Comparison of ENCODE assay signal across 14 cellular contexts in the genomic region with DNA sequence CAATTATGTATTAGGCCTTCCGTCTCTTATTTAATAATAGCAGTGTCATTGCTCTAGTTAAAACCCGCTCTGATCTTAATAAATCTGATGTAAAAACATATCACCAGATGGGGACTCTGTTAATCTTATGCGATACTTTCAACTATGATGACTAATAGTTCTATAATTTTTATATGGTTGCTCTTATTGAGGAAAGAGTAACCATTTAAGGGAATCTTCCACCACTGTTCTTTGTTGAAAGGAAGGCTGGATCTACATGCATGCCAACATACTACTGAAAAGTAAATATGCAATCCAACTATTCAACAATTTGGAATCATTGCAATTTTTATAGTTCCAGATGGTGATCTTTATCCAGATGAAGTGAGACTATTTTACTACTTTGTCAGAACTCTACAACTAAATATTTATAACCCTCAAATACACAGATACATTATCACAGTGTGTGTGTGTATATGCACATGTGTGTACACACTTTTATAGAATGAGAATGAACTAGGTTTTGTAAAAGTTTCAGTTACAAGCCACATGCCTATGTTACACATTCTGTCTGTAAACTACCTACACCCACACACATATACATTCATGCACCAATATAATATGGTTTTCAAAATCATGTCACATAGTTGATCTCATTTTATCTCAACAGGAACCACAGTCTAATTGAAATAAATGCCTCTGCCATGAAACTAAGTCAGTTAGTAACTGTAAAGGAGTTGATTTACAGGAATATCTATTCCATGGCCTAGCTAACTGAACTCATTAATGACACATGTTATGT.
DNase-seq lines count a peak whose midpoint lies in the region; ATAC-seq and TF ChIP-seq lines count a peak whose summit lies in the region.
"Had no signal": no experiment of that assay in that cellular context is flagged by ENCODE, and none has a peak within 500 bp of the region (broad histone marks: within the 10 kb centered on the region; RNA-seq: fewer than 3 reads in every experiment).

No MANE protein-coding gene starts in this region.

- CTCF ChIA-PET in PC-3 (lab: Charles Lee): interaction anchor here (0.6 kb wide), 1 partner anchor 58 kb away, joined by 3 read pairs; no protein-coding TSS in a partner anchor

- H3F3A ChIP-seq in PC-3 (ENCODE audit: low read length, unreplicated experiment): no peaks in the 10 kb centered on the region

- no peaks in the 10 kb centered on the region for H3K27me3 ChIP-seq in PC-3 (ENCODE audit: low read length)
- no peaks in the 10 kb centered on the region for H3K27me3 ChIP-seq in osteoblast (ENCODE audit: insufficient read depth, low read length)
- H3K27me3 ChIP-seq: tibial nerve had no signal

- H3K27ac ChIP-seq in PC-3 (ENCODE audit: low read length) (peak overlapping the region; percentile 56), epithelial cell of prostate (peak overlapping the region; percentile 50), osteoblast (ENCODE audit: low read depth, low read length) (no peak overlapping the region)
- H3K27ac ChIP-seq: tibial nerve had no signal

- H3K36me3 ChIP-seq in PC-3 (ENCODE audit: low read depth, low read length) (no peaks in the 10 kb centered on the region), osteoblast (ENCODE audit: insufficient read depth, low read length) (no peaks in the 10 kb centered on the region)
- H3K36me3 ChIP-seq: tibial nerve had no signal

- H3K9me3 ChIP-seq in PC-3 (ENCODE audit: low read length) (no peaks in the 10 kb centered on the region), osteoblast (ENCODE audit: low read depth, low read length) (no peaks in the 10 kb centered on the region)

- ATAC-seq in PC-3: peak; percentile 87
- no peak for ATAC-seq in HG02840 (IDR thresholded peaks at IDR 0.05; ENCODE audit: low FRiP score, unreplicated experiment)
- ATAC-seq in GM21447 (IDR thresholded peaks at IDR 0.05; ENCODE audit: unreplicated experiment): no peak
- ATAC-seq: T-cell had no signal

- peaks cover 6% of the 10 kb centered on the region; the same call in 1 of the 2 replicates for H3K4me1 ChIP-seq in PC-3 (ENCODE audit: insufficient read depth, low read length)
- peaks cover 9% of the 10 kb centered on the region for H3K4me1 ChIP-seq in osteoblast (ENCODE audit: insufficient read depth, low read length)

- H3K79me2 ChIP-seq in PC-3 (ENCODE audit: low read length) (no peaks in the 10 kb centered on the region), osteoblast (ENCODE audit: insufficient read depth, low read length) (no peaks in the 10 kb centered on the region)

- no peak for TF ChIP-seq CTCF in AG10803 (conservative IDR thresholded peaks at IDR 0.05; ENCODE audit: low read length)
- TF ChIP-seq CTCF in PC-3 (conservative IDR thresholded peaks at IDR 0.05; ENCODE audit: low read depth, low read length): no peak
- TF ChIP-seq CTCF in osteoblast (IDR thresholded peaks at IDR 0.05; ENCODE audit: extremely low read depth, low read depth, low read length): no peak

- H3K9ac ChIP-seq in PC-3 (ENCODE audit: low read length): no peak overlapping the region

- H2AFZ ChIP-seq in PC-3 (ENCODE audit: low read length) (no peak overlapping the region), osteoblast (ENCODE audit: low read length) (no peak overlapping the region)

- no peak overlapping the region for H3K4me3 ChIP-seq in AG10803 (ENCODE audit: low read length)
- no peak overlapping the region for H3K4me3 ChIP-seq in PC-3 (ENCODE audit: low read length)
- H3K4me3 ChIP-seq in osteoblast (ENCODE audit: insufficient read depth, low read length): no peak overlapping the region
- H3K4me3 ChIP-seq: tibial nerve had no signal

- H4K20me1 ChIP-seq in PC-3 (ENCODE audit: low read length): no peaks in the 10 kb centered on the region
- no peaks in the 10 kb centered on the region for H4K20me1 ChIP-seq in osteoblast (ENCODE audit: insufficient read depth, low read length)

- H3K9me2 ChIP-seq in PC-3 (replicated peaks; ENCODE audit: low read length): no peaks in the 10 kb centered on the region

- POLR2A ChIA-PET in PC-3 (lab: Charles Lee; ENCODE audit: unreplicated experiment): no interaction called here

- intact Hi-C loops in PC-3 (cut with micrococcal nuclease): loop anchor here (2.0 kb wide), 1 partner anchor 56 kb away; no protein-coding TSS in a partner anchor

- H3K4me2 ChIP-seq in PC-3 (ENCODE audit: low read length): no peak overlapping the region; the same call in 1 of the 2 replicates
- H3K4me2 ChIP-seq in osteoblast (ENCODE audit: insufficient read depth, low read length): no peak overlapping the region

- DNase-seq in AG10803 (ENCODE audit: low read depth) (peak; percentile 20), PC-3 (peak; percentile 55), epithelial cell of prostate (ENCODE audit: low read depth, low spot score) (peak; percentile 55), osteoblast (ENCODE audit: insufficient read length, low spot score, missing footprints) (peak; percentile 27), islet precursor cell (no peak)
- DNase-seq in activated naive CD4-positive, alpha-beta T cell treated with anti-CD3 and anti-CD28 coated beads, Interleukin-2, amount 50 U/mL, for 16 hours: no peak
- DNase-seq: activated CD4-positive, CD25-positive, alpha-beta regulatory T cell; activated CD8-positive, alpha-beta memory T cell treated with anti-CD3 and anti-CD28 coated beads, Interleukin-2, amount 50 U/mL, for 48 hours; caudate nucleus; DMS79; T-cell had no signal

- BruUV-seq in PC-3 (replicated peaks; lab: Mats Ljungman, UMichigan): no TSS peak

Comparison
In these comparisons a context has a peak if more than half of its experiments do, and no peak if none do; other contexts are left out.
1. DNase-seq: peak in AG10803 (single experiment), PC-3 (single experiment), epithelial cell of prostate (single experiment) and osteoblast (single experiment); none in activated naive CD4-positive, alpha-beta T cell treated with anti-CD3 and anti-CD28 coated beads, Interleukin-2, amount 50 U/mL, for 16 hours (single experiment) and islet precursor cell (single experiment).